7 cellular contexts compared by ENCODE assay signal in the genomic region with DNA sequence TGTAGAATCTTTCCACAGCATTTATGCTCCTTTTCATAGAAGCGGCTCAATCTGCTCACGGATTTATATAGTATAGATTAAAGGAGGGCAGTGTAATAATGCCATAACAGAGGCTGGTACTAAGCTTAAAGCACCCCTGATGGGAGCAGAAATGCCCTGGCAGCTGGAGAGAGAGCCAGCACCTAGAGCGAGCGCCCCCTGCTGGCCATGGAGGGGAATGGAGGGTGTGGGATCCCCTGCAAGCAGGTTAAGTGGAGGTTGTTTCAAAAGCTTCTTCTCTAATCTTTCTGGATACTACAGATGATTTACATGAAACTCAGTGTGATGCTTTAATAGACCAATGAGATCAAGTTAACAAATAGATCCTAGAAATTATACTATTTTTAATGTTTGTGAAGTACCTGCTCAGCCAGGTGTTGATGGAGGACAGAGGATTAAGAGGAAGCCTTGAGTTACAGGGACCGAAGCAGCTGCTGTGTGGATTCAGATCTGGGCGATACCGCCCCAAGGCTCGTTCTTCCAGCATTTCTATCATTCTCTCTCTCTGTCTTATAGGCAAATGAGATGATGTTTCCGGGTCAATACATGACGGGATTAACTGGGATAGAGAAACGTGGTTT.
DNase-seq lines count a peak whose midpoint lies in the region; ATAC-seq, FAIRE-seq and TF ChIP-seq lines count a peak whose summit lies in the region.

No MANE protein-coding gene starts in this region.

- no peaks in the 10 kb centered on the region for H3K9me2 ChIP-seq in SU-DHL-6 (replicated peaks; ENCODE audit: insufficient read depth, low read length)

- DNase-seq in astrocyte (ENCODE audit: low read depth) (peak; percentile 6), immature natural killer cell (peak; percentile 7 to 53 (median 21))
- peak; percentile 27 to 52 (median 40) for DNase-seq in stimulated activated CD4-positive, alpha-beta T cell treated with anti-CD3 and anti-CD28 coated beads, TNF-alpha, amount 100 ng/mL, for 24 hours (ENCODE audit: low read depth in 3 of 3)

- H3K27me3 ChIP-seq in SU-DHL-6 (ENCODE audit: low read length), result no peaks in the 10 kb centered on the region
- no peaks in the 10 kb centered on the region for H3K27me3 ChIP-seq in astrocyte (ENCODE audit: insufficient read depth, low read length)

- H2AFZ ChIP-seq in SU-DHL-6 (ENCODE audit: low read depth, low read length, severe bottlenecking), result no peak overlapping the region
- no peak overlapping the region for H2AFZ ChIP-seq in astrocyte (ENCODE audit: low read depth, low read length)

- H3K4me1 Mint-ChIP-seq in astrocyte (ENCODE audit: low read depth, unreplicated experiment), result no peaks in the 10 kb centered on the region
- no peaks in the 10 kb centered on the region for H3K4me1 Mint-ChIP-seq in immature natural killer cell

- no peaks in the 10 kb centered on the region for H4K20me1 ChIP-seq in SU-DHL-6 (ENCODE audit: low read depth, low read length)
- no peaks in the 10 kb centered on the region for H4K20me1 ChIP-seq in astrocyte (ENCODE audit: insufficient read depth, low read length)

- no peaks in the 10 kb centered on the region for H3F3A ChIP-seq in SU-DHL-6 (ENCODE audit: insufficient read depth)

- TF ChIP-seq CTCF in GM12874 (IDR thresholded peaks at IDR 0.05; ENCODE audit: insufficient read depth, low read depth, low read length), result peak; percentile 71
- peak; percentile 87 for TF ChIP-seq CTCF in SU-DHL-6 (IDR thresholded peaks at IDR 0.05; ENCODE audit: insufficient read depth, low read length, poor library complexity, severe bottlenecking)
- TF ChIP-seq CTCF in astrocyte (IDR thresholded peaks at IDR 0.05; ENCODE audit: insufficient read depth, low read depth, low read length), result peak; percentile 61

- H3K9ac ChIP-seq in SU-DHL-6 (ENCODE audit: low read length) (no peak overlapping the region), astrocyte (ENCODE audit: low read length) (no peak overlapping the region)

- no peaks in the 10 kb centered on the region for H3K27me3 Mint-ChIP-seq in astrocyte (ENCODE audit: low read depth, unreplicated experiment)
- peaks cover 0 to 1% (median 0%) of the 10 kb centered on the region in 3 donors for H3K27me3 Mint-ChIP-seq in immature natural killer cell (ENCODE audit: low read depth in 3 of 3)

- H3K4me1 ChIP-seq in astrocyte (ENCODE audit: insufficient read depth, low read length), result no peaks in the 10 kb centered on the region

- FAIRE-seq in astrocyte (lab: Jason Lieb, UNC), result no peak

- no peak overlapping the region for H3K4me3 ChIP-seq in SU-DHL-6 (ENCODE audit: insufficient read depth, low read length, poor library complexity, severe bottlenecking)
- no peak overlapping the region for H3K4me3 ChIP-seq in astrocyte (ENCODE audit: insufficient read depth, low read depth, low read length)

- H3K4me2 ChIP-seq in SU-DHL-6 (ENCODE audit: low read depth, low read length, poor library complexity, severe bottlenecking) (no peak overlapping the region), astrocyte (ENCODE audit: low read length) (no peak overlapping the region)

- H3K36me3 ChIP-seq in SU-DHL-6 (ENCODE audit: low read length), result no peaks in the 10 kb centered on the region
- no peaks in the 10 kb centered on the region for H3K36me3 ChIP-seq in astrocyte (ENCODE audit: insufficient read depth, low read length)

- no peak overlapping the region for H3K27ac Mint-ChIP-seq in astrocyte (ENCODE audit: unreplicated experiment)
- peak overlapping the region in 1 of 6 donors; percentile 24 for H3K27ac Mint-ChIP-seq in immature natural killer cell

- H3K36me3 Mint-ChIP-seq in astrocyte (ENCODE audit: low read depth, unreplicated experiment) (no peaks in the 10 kb centered on the region), immature natural killer cell (no peaks in the 10 kb centered on the region)

- H3K27ac ChIP-seq in SU-DHL-6 (ENCODE audit: low read depth, low read length) (no peak overlapping the region), astrocyte (ENCODE audit: low read depth, low read length) (no peak overlapping the region)

- peak; percentile 74 for ATAC-seq in HG03175 (IDR thresholded peaks at IDR 0.05; ENCODE audit: unreplicated experiment)
- ATAC-seq in GM21737 (IDR thresholded peaks at IDR 0.05; ENCODE audit: unreplicated experiment), result no peak

- peaks cover 4% of the 10 kb centered on the region for H3K9me3 Mint-ChIP-seq in astrocyte (ENCODE audit: unreplicated experiment)
- peaks cover 0 to 1% (median 0%) of the 10 kb centered on the region in 6 donors for H3K9me3 Mint-ChIP-seq in immature natural killer cell

- H3K9me3 ChIP-seq in SU-DHL-6 (ENCODE audit: insufficient read depth, low read length), result no peaks in the 10 kb centered on the region
- no peaks in the 10 kb centered on the region for H3K9me3 ChIP-seq in astrocyte (ENCODE audit: insufficient read depth, low read depth, low read length)

- no peaks in the 10 kb centered on the region for H3K79me2 ChIP-seq in SU-DHL-6 (ENCODE audit: insufficient read depth, low read length)
- H3K79me2 ChIP-seq in astrocyte (ENCODE audit: insufficient read depth, low read length), result no peaks in the 10 kb centered on the region

- no peak overlapping the region for H3K4me3 Mint-ChIP-seq in astrocyte (ENCODE audit: unreplicated experiment)
- no peak overlapping the region for H3K4me3 Mint-ChIP-seq in immature natural killer cell
